23 cellular contexts compared by ENCODE assay signal in the genomic region with DNA sequence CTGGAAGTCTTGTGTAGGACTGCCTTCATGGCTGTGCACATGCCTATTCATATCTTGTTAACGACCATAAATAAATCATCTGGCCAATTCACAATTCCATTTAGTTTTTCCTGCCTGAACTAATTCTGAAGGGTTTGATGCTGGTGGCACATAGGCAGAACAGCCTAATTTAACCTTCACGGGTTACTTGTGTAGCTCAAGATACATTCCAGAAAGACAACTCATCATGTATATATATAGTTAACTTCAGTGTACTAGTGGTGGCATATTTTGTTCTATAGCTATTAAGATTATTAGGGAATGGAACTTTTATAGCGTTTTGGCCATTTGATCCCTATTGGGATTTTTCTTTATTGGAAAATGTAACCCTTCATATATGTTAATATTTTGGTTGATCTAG.
"Had no signal": no experiment of that assay in that cellular context is flagged by ENCODE, and none has a peak within 500 bp of the region (broad histone marks: within the 10 kb centered on the region; RNA-seq: fewer than 3 reads in every experiment).

No MANE protein-coding gene starts in this region.

- H3K27me3 ChIP-seq: brain microvascular endothelial cell, esophagus squamous epithelium, stomach, testis, upper lobe of left lung had no signal

- H3K4me1 ChIP-seq: pancreas, testis had no signal

- H3K36me3 ChIP-seq: brain microvascular endothelial cell, esophagus squamous epithelium, lower lobe of right lung, neutrophil, pancreas, stomach, upper lobe of left lung had no signal

- DNase-seq: activated CD4-positive, CD25-positive, alpha-beta regulatory T cell treated with anti-CD3 and anti-CD28 coated beads, Interleukin-2, amount 50 U/mL, for 72 hours; activated CD8-positive, alpha-beta memory T cell treated with anti-CD3 and anti-CD28 coated beads for 24 hours; activated CD8-positive, alpha-beta memory T cell treated with anti-CD3 and anti-CD28 coated beads, Interleukin-2, amount 50 U/mL, for 48 hours; activated effector memory CD4-positive, alpha-beta T cell treated with Interleukin-2 at 50 U/mL for 16 hours; activated naive CD4-positive, alpha-beta T cell treated with anti-CD3 and anti-CD28 coated beads, Interleukin-2, amount 50 U/mL, for 16 hours; activated T-cell treated with anti-CD3 and anti-CD28 coated beads, Interleukin-2, amount 50 U/mL, for 48 hours; aorta; brain microvascular endothelial cell; effector CD8-positive, alpha-beta T cell; esophagus squamous epithelium; glutamatergic neuron; hippocampal formation; lower lobe of right lung; pancreas; stimulated activated CD4-positive, alpha-beta T cell treated with anti-CD3 and anti-CD28 coated beads, Interleukin-4, amount 100 ng/mL, for 24 hours; stomach; testis; upper lobe of left lung had no signal

- FAIRE-seq: islet of Langerhans, pancreas had no signal

- ATAC-seq: lower lobe of right lung; natural killer cell treated with Interleukin-12 subunit alpha and Interleukin-12 subunit beta and Interleukin-15 and Interleukin-18, amount 100 ng/mL, for 72 hours; pancreas; sciatic nerve; stimulated activated effector memory CD8-positive, alpha-beta T cell treated with anti-CD3 and anti-CD28 coated beads, Interleukin-12 subunit alpha, Interleukin-12 subunit beta, amount 100 ng/mL, for 72 hours had no signal

- H3K27ac ChIP-seq: brain microvascular endothelial cell, esophagus squamous epithelium, lower lobe of right lung, neutrophil, pancreas, stomach, testis, upper lobe of left lung had no signal

- H3K4me3 ChIP-seq: esophagus squamous epithelium, lower lobe of right lung, pancreas, stomach, testis, upper lobe of left lung had no signal
